ENCODE assay signal across 14 cellular contexts in the genomic region with DNA sequence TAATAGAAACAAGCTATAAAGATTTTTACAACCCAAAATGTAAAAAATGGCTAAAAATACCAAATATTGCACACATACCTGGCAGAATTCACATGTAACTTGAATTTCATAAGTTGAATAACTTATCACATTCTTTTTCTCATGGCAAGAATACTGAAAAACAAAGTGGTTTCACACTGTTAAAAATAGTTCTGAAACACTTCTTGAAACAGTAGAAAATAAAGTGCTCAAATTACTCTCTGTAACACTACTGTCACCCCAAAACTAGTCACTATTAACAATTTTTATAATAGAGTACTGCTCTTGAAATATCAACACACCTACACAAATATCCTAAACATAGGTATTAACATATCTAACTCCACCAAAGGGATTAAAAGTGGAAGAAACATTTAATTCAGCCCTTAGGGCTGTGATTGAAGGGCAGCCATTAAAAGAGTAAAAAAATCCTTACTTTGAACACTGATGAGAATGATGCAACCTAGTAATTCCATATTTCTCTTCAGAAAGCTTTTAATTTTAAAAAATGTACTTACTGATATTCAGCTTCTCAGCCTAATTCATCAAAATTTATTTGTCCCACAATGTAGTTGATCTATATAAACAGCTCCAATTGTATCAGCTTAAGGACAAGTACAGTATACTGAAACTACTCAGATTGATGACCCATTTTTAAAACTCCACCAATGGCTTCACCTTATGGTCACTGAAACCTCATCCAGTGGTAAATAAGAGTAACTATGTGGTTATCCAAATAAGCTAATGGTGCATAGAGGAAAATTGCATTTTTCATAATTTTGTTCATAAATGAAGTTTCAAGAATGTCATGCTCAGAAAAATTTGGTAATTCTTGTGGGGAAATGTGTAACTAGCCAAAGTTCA. TPM values are rescaled to one million over a fixed set of nuclear protein-coding genes. Genes with fewer than 3 reads are reported as not detected.
DNase-seq lines count a peak whose midpoint lies in the region; ATAC-seq and TF ChIP-seq lines count a peak whose summit lies in the region.
"Had no signal": no experiment of that assay in that cellular context is flagged by ENCODE, and none has a peak within 500 bp of the region (broad histone marks: within the 10 kb centered on the region; RNA-seq: fewer than 3 reads in every experiment).

No MANE protein-coding gene starts in this region.

- no peaks in the 10 kb centered on the region for H3K9me3 ChIP-seq in SK-N-MC (ENCODE audit: low read depth, low read length)
- H3K9me3 ChIP-seq in adrenal gland (replicated peaks in 1 of 3), result no peaks in the 10 kb centered on the region
- no peaks in the 10 kb centered on the region for H3K9me3 ChIP-seq in CD4-positive, alpha-beta memory T cell (ENCODE audit: control insufficient read depth in 1 of 2, low read length in 2 of 2)
- H3K9me3 ChIP-seq: upper lobe of right lung had no signal

- CTCF ChIA-PET in CD4-positive, alpha-beta memory T cell (lab: Charles Lee; ENCODE audit: partially characterized antibody), result interaction anchor here (0.9 kb wide), 1 partner anchor 366 kb away, joined by 3 read pairs; no protein-coding TSS in a partner anchor

- peaks cover 33 to 55% of the 10 kb centered on the region in 2 donors for H3K36me3 Mint-ChIP-seq in CD4-positive, alpha-beta memory T cell

- no peak overlapping the region for H3K9ac ChIP-seq in SK-N-MC (ENCODE audit: insufficient read length)

- peaks cover 16 to 33% (median 27%) of the 10 kb centered on the region in 4 donors for H3K4me1 Mint-ChIP-seq in CD4-positive, alpha-beta memory T cell

- H3K36me3 ChIP-seq in SK-N-MC (ENCODE audit: insufficient read depth, low read length) (peaks cover 62% of the 10 kb centered on the region), adrenal gland (replicated peaks in 1 of 2) (no peaks in the 10 kb centered on the region)
- no peaks in the 10 kb centered on the region for H3K36me3 ChIP-seq in CD4-positive, alpha-beta memory T cell (ENCODE audit: insufficient read depth, low read length)

- no peak for TF ChIP-seq POLR2A in adrenal gland (IDR thresholded peaks at IDR 0.05)

- POLR2A ChIA-PET in CD4-positive, alpha-beta memory T cell (lab: Charles Lee; ENCODE audit: partially characterized antibody), result interaction anchor here (1.1 kb wide), 1 partner anchor 11 kb away, joined by 4 read pairs; no protein-coding TSS in a partner anchor

- intact Hi-C loops in adrenal gland (cut with DNase I), result loop anchor here in 1 of 2 donors (10.0 kb wide), 1 partner anchor 48 kb away; the partner anchor contains the start of gene ATP5MC3
- intact Hi-C loops in CD4-positive, alpha-beta memory T cell (cut with micrococcal nuclease), result no loop called here

- no peak overlapping the region for H3K4me3 Mint-ChIP-seq in CD4-positive, alpha-beta memory T cell
- H3K4me3 Mint-ChIP-seq: activated naive CD8-positive, alpha-beta T cell treated with anti-CD3 and anti-CD28 coated beads, Interleukin-2, amount 10 ng/mL, durations not matched to agents 7 days and 5 days had no signal

- H3K9me3 Mint-ChIP-seq in CD4-positive, alpha-beta memory T cell, result no peaks in the 10 kb centered on the region
- H3K9me3 Mint-ChIP-seq: activated naive CD8-positive, alpha-beta T cell treated with anti-CD3 and anti-CD28 coated beads, Interleukin-2, amount 10 ng/mL, durations not matched to agents 7 days and 5 days had no signal

- peak; percentile 64 for ATAC-seq in GM18519 (IDR thresholded peaks at IDR 0.05; ENCODE audit: low FRiP score, unreplicated experiment)
- peak; percentile 62 for ATAC-seq in GM21360 (IDR thresholded peaks at IDR 0.05; ENCODE audit: unreplicated experiment)
- ATAC-seq in HG02973 (IDR thresholded peaks at IDR 0.05; ENCODE audit: unreplicated experiment), result peak; percentile 75
- no peak for ATAC-seq in HG03469 (IDR thresholded peaks at IDR 0.05; ENCODE audit: unreplicated experiment)
- ATAC-seq: activated CD4-positive, CD25-positive, alpha-beta regulatory T cell treated with anti-CD3 and anti-CD28 coated beads, Interleukin-2, amount 50 U/mL, for 24 hours; upper lobe of right lung had no signal

- peaks cover 0 to 4% of the 10 kb centered on the region in 2 donors for H3K4me1 ChIP-seq in adrenal gland (replicated peaks in 1 of 2)
- peaks cover 4% of the 10 kb centered on the region for H3K4me1 ChIP-seq in CD4-positive, alpha-beta memory T cell (ENCODE audit: insufficient read depth, low read length)
- H3K4me1 ChIP-seq: upper lobe of right lung had no signal

- DNase-seq in SK-N-MC (ENCODE audit: low read depth, low spot score) (no peak), adrenal gland (no peak)
- DNase-seq in CD4-positive, alpha-beta memory T cell, result no peak
- no peak for DNase-seq in stimulated activated CD4-positive, alpha-beta T cell treated with anti-CD3 and anti-CD28 coated beads, Interleukin-2, amount 100 ng/mL, for 48 hours
- DNase-seq: activated naive CD8-positive, alpha-beta T cell treated with anti-CD3 and anti-CD28 coated beads, Interleukin-2, amount 10 ng/mL, durations not matched to agents 7 days and 5 days; IMR-90; NCI-H226; SIG-M5; upper lobe of right lung had no signal

- peak overlapping the region in 3 of 7 donors; percentile 17 to 35 (median 31) for H3K27ac Mint-ChIP-seq in CD4-positive, alpha-beta memory T cell
- H3K27ac Mint-ChIP-seq: activated naive CD8-positive, alpha-beta T cell treated with anti-CD3 and anti-CD28 coated beads, Interleukin-2, amount 10 ng/mL, durations not matched to agents 7 days and 5 days had no signal

- no peaks in the 10 kb centered on the region for H3K27me3 ChIP-seq in adrenal gland
- no peaks in the 10 kb centered on the region for H3K27me3 ChIP-seq in CD4-positive, alpha-beta memory T cell (ENCODE audit: insufficient read depth, low read length)
- H3K27me3 ChIP-seq: upper lobe of right lung had no signal

- no peak for TF ChIP-seq CTCF in adrenal gland (IDR thresholded peaks at IDR 0.05)

- no peaks in the 10 kb centered on the region for H3K27me3 Mint-ChIP-seq in CD4-positive, alpha-beta memory T cell
- H3K27me3 Mint-ChIP-seq: activated naive CD8-positive, alpha-beta T cell treated with anti-CD3 and anti-CD28 coated beads, Interleukin-2, amount 10 ng/mL, durations not matched to agents 7 days and 5 days had no signal

- H3K27ac ChIP-seq in SK-N-MC, result peak overlapping the region; percentile 59
- H3K27ac ChIP-seq in adrenal gland, result no peak overlapping the region
- no peak overlapping the region for H3K27ac ChIP-seq in CD4-positive, alpha-beta memory T cell (ENCODE audit: low read depth, low read length)
- H3K27ac ChIP-seq: upper lobe of right lung had no signal

- H3K4me3 ChIP-seq in SK-N-MC (no peak overlapping the region), adrenal gland (no peak overlapping the region)
- no peak overlapping the region for H3K4me3 ChIP-seq in CD4-positive, alpha-beta memory T cell (ENCODE audit: low read length in 2 of 2)
- H3K4me3 ChIP-seq: upper lobe of right lung had no signal

RNA-seq across cellular contexts. Expression of gene ATF2, which starts 31.4 kb away (rescaled TPM):
- total RNA-seq in adrenal gland, result 10 to 100 TPM; 34.3 to 58.3 (median 51.4) TPM
- 10 to 100 TPM; 16.5 to 60.1 (median 20.9) TPM for polyA plus RNA-seq in adrenal gland
- 10 to 100 TPM; 66.1 to 67.4 TPM for total RNA-seq in CD4-positive, alpha-beta memory T cell
- 10 to 100 TPM; 26.2 to 40.2 TPM for polyA plus RNA-seq in CD4-positive, alpha-beta memory T cell

RNA-seq across cellular contexts. Expression of gene ATP5MC3, which starts 44.9 kb away (rescaled TPM):
- 100 to 1,000 TPM; 104 to 249 (median 189) TPM for total RNA-seq in adrenal gland
- polyA plus RNA-seq in adrenal gland, result 100 to 1,000 TPM; 100 to 273 (median 152) TPM
- total RNA-seq in CD4-positive, alpha-beta memory T cell, result 10 to 100 TPM; 77.0 to 81.3 TPM
- polyA plus RNA-seq in CD4-positive, alpha-beta memory T cell, result 100 to 1,000 TPM; 315 to 401 TPM
